Comparison of ENCODE assay signal across 16 cellular contexts in the genomic region with DNA sequence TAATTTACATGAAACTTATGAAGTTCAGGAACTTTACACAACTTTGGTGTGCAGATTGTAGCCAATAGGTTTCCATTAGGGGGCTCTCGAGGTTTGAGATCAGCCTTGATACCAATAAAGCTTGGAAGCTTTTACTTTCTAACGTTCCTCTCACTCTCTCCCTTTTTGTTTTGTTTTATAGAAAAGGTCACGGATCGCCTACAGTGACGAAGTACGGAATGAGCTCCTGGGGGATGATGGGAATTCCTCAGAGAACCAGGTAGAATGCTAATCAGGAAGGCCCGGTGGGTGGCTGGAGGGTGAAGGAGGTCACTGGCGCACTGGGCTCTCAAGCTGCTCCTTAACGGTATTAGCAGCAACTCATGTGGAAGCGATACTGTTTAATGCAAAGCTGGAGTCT.
DNase-seq lines count a peak whose midpoint lies in the region; ATAC-seq and TF ChIP-seq lines count a peak whose summit lies in the region.
"Had no signal": no experiment of that assay in that cellular context is flagged by ENCODE, and none has a peak within 500 bp of the region (broad histone marks: within the 10 kb centered on the region; RNA-seq: fewer than 3 reads in every experiment).

No MANE protein-coding gene starts in this region.

- no peak overlapping the region for H2AFZ ChIP-seq in mammary epithelial cell (ENCODE audit: low read depth, low read length)

- peaks cover 5% of the 10 kb centered on the region for H3K4me1 Mint-ChIP-seq in nephron progenitor cell

- dilution Hi-C loops in mammary epithelial cell (cut with HindIII; ENCODE audit: low sequenced_read_pairs): no loop called here

- in situ Hi-C loops in mammary epithelial cell (cut with MboI; ENCODE audit: low sequenced_read_pairs in 2 of 2): no loop called here

- H3K27ac Mint-ChIP-seq in nephron progenitor cell: no peak overlapping the region
- H3K27ac Mint-ChIP-seq: activated CD4-positive, alpha-beta memory T cell treated with anti-CD3 and anti-CD28 coated beads, Interleukin-2, amount 10 ng/mL, durations not matched to agents 7 days and 5 days; dendritic cell treated with granulocyte-macrophage colony-stimulating factor and Interleukin-4, amounts not matched to agents 40 ng/mL and 50 ng/mL, for 4 days had no signal

- H4K20me1 ChIP-seq in mammary epithelial cell (ENCODE audit: insufficient read depth, low read length): no peaks in the 10 kb centered on the region

- H3K27me3 ChIP-seq in breast epithelium (no peaks in the 10 kb centered on the region), mammary epithelial cell (ENCODE audit: insufficient read depth, low read length) (no peaks in the 10 kb centered on the region)
- H3K27me3 ChIP-seq: SJSA1 had no signal

- DNase-seq in breast epithelium (ENCODE audit: low spot score in 2 of 2) (no peak), mammary epithelial cell (no peak), fibroblast of mammary gland (ENCODE audit: low read depth) (peak; percentile 9), nephron progenitor cell (no peak), left lobe of liver (ENCODE audit: low spot score) (no peak), GM10266 (ENCODE audit: extremely low spot score) (no peak)
- DNase-seq: activated CD4-positive, alpha-beta memory T cell treated with anti-CD3 and anti-CD28 coated beads, Interleukin-2, amount 10 ng/mL, durations not matched to agents 7 days and 5 days; amygdala; NCI-H1436; NCI-H226 had no signal

- H3K36me3 Mint-ChIP-seq in nephron progenitor cell (ENCODE audit: low read depth): no peaks in the 10 kb centered on the region

- no peaks in the 10 kb centered on the region for H3K27me3 Mint-ChIP-seq in nephron progenitor cell (ENCODE audit: low read depth, poor library complexity)
- H3K27me3 Mint-ChIP-seq: activated CD4-positive, alpha-beta memory T cell treated with anti-CD3 and anti-CD28 coated beads, Interleukin-2, amount 10 ng/mL, durations not matched to agents 7 days and 5 days; dendritic cell treated with granulocyte-macrophage colony-stimulating factor and Interleukin-4, amounts not matched to agents 40 ng/mL and 50 ng/mL, for 4 days; memory B cell had no signal

- intact Hi-C loops in breast epithelium (cut with DNase I; ENCODE audit: low total_unique reads) (no loop called here), mammary epithelial cell (cut with micrococcal nuclease) (no loop called here)

- H3K27ac ChIP-seq in breast epithelium (peak overlapping the region in 1 of 2 donors; percentile 65), mammary epithelial cell (ENCODE audit: insufficient read depth, low read depth, low read length) (no peak overlapping the region)
- H3K27ac ChIP-seq: 22Rv1 had no signal

- no peaks in the 10 kb centered on the region for H3K9me3 Mint-ChIP-seq in nephron progenitor cell
- H3K9me3 Mint-ChIP-seq: dendritic cell treated with granulocyte-macrophage colony-stimulating factor and Interleukin-4, amounts not matched to agents 40 ng/mL and 50 ng/mL, for 4 days; memory B cell had no signal

- WGBS in mammary epithelial cell (ENCODE audit: low coverage, missing lambda C conversion rate): 94% methylated on average over 10 of the region's 10 CpGs

- H3K79me2 ChIP-seq in mammary epithelial cell (ENCODE audit: insufficient read depth, low read length): peaks cover 5% of the 10 kb centered on the region

- TF ChIP-seq POLR2A in breast epithelium (IDR thresholded peaks at IDR 0.05): no peak

- H3K9me3 ChIP-seq in breast epithelium: no peaks in the 10 kb centered on the region
- no peaks in the 10 kb centered on the region for H3K9me3 ChIP-seq in mammary epithelial cell (replicated peaks; ENCODE audit: insufficient read depth, low read length)
- H3K9me3 ChIP-seq: SJSA1 had no signal

- H3K36me3 ChIP-seq in breast epithelium (no peaks in the 10 kb centered on the region), mammary epithelial cell (ENCODE audit: insufficient read depth, low read length) (peaks cover 2% of the 10 kb centered on the region)

- H3K9ac ChIP-seq in mammary epithelial cell (ENCODE audit: insufficient read depth, low read length): no peak overlapping the region

- BruUV-seq in mammary epithelial cell (replicated peaks; lab: Mats Ljungman, UMichigan): no TSS peak

- H3K4me1 ChIP-seq in breast epithelium (no peaks in the 10 kb centered on the region), mammary epithelial cell (ENCODE audit: insufficient read depth, low read length) (peaks cover 17% of the 10 kb centered on the region)

- peak overlapping the region; percentile 14 for H3K4me3 Mint-ChIP-seq in nephron progenitor cell
- H3K4me3 Mint-ChIP-seq: activated CD4-positive, alpha-beta memory T cell treated with anti-CD3 and anti-CD28 coated beads, Interleukin-2, amount 10 ng/mL, durations not matched to agents 7 days and 5 days; dendritic cell treated with granulocyte-macrophage colony-stimulating factor and Interleukin-4, amounts not matched to agents 40 ng/mL and 50 ng/mL, for 4 days; memory B cell had no signal

- TF ChIP-seq CTCF in breast epithelium (IDR thresholded peaks at IDR 0.05): no peak
- TF ChIP-seq CTCF in mammary epithelial cell (conservative IDR thresholded peaks at IDR 0.05 in 1 of 2, IDR thresholded peaks at IDR 0.05 in 1 of 2; ENCODE audit: extremely low read depth in 1 of 2, insufficient read depth in 1 of 2, low read depth in 1 of 2, low read length in 2 of 2): no peak
- TF ChIP-seq CTCF in fibroblast of mammary gland (conservative IDR thresholded peaks at IDR 0.05; ENCODE audit: control insufficient read depth, insufficient read depth, low read depth, low read length): no peak
- TF ChIP-seq CTCF in nephron progenitor cell (IDR thresholded peaks at IDR 0.05): no peak
- no peak for TF ChIP-seq CTCF in GM10266 (IDR thresholded peaks at IDR 0.05; ENCODE audit: control insufficient read depth, insufficient read depth, low read depth, missing control alignments)

- no peak overlapping the region for H3K4me2 ChIP-seq in mammary epithelial cell (ENCODE audit: insufficient read depth, low read depth, low read length)

- no peak for ATAC-seq in HG02610 (IDR thresholded peaks at IDR 0.05; ENCODE audit: unreplicated experiment)
- no peak for ATAC-seq in HG03439 (IDR thresholded peaks at IDR 0.05; ENCODE audit: unreplicated experiment)
- ATAC-seq in left lobe of liver: no peak

- H3K4me3 ChIP-seq in breast epithelium (peak overlapping the region in 2 of 3 donors; percentile 32 to 55), mammary epithelial cell (replicated peaks in 1 of 3; ENCODE audit: insufficient read depth in 1 of 3, low read depth in 2 of 3, low read length in 3 of 3) (no peak overlapping the region), fibroblast of mammary gland (ENCODE audit: control insufficient read depth, low read depth, low read length) (no peak overlapping the region)
- H3K4me3 ChIP-seq: SJSA1 had no signal

- CTCF ChIA-PET in mammary epithelial cell (lab: Charles Lee; ENCODE audit: low non-redundant PET): no interaction called here

Comparison
In these comparisons a context has a peak if more than half of its experiments do, and no peak if none do; other contexts are left out.
1. H3K4me3 ChIP-seq: peak in breast epithelium (2 of 3); none in mammary epithelial cell (0 of 3) and fibroblast of mammary gland (single experiment).